8 cellular contexts compared by ENCODE assay signal in the genomic region with DNA sequence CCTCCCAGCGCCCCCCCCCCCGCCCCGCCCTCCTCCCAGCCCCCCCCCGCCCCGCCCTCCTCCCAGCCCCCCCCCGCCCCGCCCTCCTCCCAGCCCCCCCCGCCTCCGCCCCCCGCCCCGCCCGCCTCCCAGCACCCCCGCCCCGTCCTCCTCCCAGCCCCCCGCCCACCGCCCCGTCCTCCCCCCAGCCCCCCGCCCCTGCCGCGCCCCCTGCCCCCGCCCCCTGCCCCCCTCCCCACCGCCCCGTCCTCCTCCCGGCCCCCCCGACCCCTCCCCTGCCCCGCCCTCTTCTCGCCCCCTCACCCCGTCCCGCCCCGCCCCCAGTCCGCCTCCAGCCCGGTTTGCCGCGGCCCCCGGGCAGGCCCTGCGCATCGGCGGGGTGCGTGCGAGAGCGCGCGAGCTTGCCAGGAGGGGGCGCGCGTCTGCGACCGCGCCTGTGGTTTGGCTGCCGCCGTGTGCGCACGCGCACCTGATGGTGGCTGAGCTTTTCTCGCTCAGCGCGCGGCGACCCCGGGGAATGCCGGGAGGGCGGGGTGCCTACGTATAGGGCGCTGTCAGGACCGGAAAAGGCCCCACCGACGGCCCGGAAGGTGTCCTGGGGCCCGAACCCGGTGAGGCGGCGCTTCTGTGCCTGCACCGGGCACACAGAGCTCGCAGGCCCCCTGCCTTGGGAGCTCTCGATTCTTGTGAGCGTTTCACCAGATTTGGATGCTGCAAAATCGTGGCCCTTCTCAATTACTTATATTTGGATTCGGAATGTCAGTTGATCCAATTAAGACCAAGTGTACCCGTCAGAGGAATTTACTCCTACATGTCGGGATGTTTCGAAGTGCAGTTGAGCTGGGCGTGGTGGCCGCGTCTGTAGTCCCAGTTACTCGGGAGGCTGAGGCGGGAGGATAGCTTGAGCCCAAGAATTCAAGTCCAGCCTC. TPM values are rescaled to one million over a fixed set of nuclear protein-coding genes. Genes with fewer than 3 reads are reported as not detected.
DNase-seq lines count a peak whose midpoint lies in the region; ATAC-seq, FAIRE-seq and TF ChIP-seq lines count a peak whose summit lies in the region.

No MANE protein-coding gene starts in this region.

- peaks cover 8% of the 10 kb centered on the region for H3K36me3 Mint-ChIP-seq in activated naive CD8-positive, alpha-beta T cell treated with anti-CD3 and anti-CD28 coated beads, Interleukin-2, amount 50 U/mL, for 24 hours (ENCODE audit: low read depth)

- peaks cover 4% of the 10 kb centered on the region for H3K9me3 Mint-ChIP-seq in activated naive CD8-positive, alpha-beta T cell treated with anti-CD3 and anti-CD28 coated beads, Interleukin-2, amount 50 U/mL, for 24 hours

- peak overlapping the region; percentile 99 for H2AFZ ChIP-seq in SU-DHL-6 (ENCODE audit: low read depth, low read length, severe bottlenecking)

- FAIRE-seq in GM12892 (lab: Jason Lieb, UNC), result peak; percentile 99

- TF ChIP-seq EP300 in transverse colon (IDR thresholded peaks at IDR 0.05; ENCODE audit: low read depth), result peak; percentile 34

- intact Hi-C loops in heart left ventricle (cut with DNase I) (loop anchor here in 3 of 10 donors (1.0 to 5.0 kb wide), 2 partner anchors 35 kb away; no protein-coding TSS in a partner anchor), transverse colon (cut with DNase I; ENCODE audit: low total_unique reads) (no loop called here)

- H3K4me1 Mint-ChIP-seq in activated naive CD8-positive, alpha-beta T cell treated with anti-CD3 and anti-CD28 coated beads, Interleukin-2, amount 50 U/mL, for 24 hours, result peaks cover 28% of the 10 kb centered on the region

- H3K36me3 ChIP-seq in SU-DHL-6 (ENCODE audit: low read length) (no peaks in the 10 kb centered on the region), heart left ventricle (peaks cover 0 to 2% (median 0%) of the 10 kb centered on the region in 9 donors), transverse colon (no peaks in the 10 kb centered on the region)

- peak overlapping the region; percentile 85 for H3K4me3 Mint-ChIP-seq in activated naive CD8-positive, alpha-beta T cell treated with anti-CD3 and anti-CD28 coated beads, Interleukin-2, amount 50 U/mL, for 24 hours

- WGBS in heart left ventricle, 4 donors, result 5 to 30% (median 8%) methylated on average over 15 to 62 of the region's 86 CpGs
- 2% methylated on average over 25 of the region's 86 CpGs; no CpG with 5 or more reads in 1 of the 2 donors for WGBS in transverse colon (ENCODE audit: low coverage in 1 of 2), 2 donors

- TF ChIP-seq CTCF in SU-DHL-6 (IDR thresholded peaks at IDR 0.05; ENCODE audit: insufficient read depth, low read length, poor library complexity, severe bottlenecking) (peak; percentile 21), heart left ventricle (IDR thresholded peaks at IDR 0.05) (peak; percentile 63 to 91 (median 80)), transverse colon (IDR thresholded peaks at IDR 0.05) (peak; percentile 41 to 82 (median 66))

- H4K20me1 ChIP-seq in SU-DHL-6 (ENCODE audit: low read depth, low read length), result no peaks in the 10 kb centered on the region

- no peaks in the 10 kb centered on the region for H3K9me2 ChIP-seq in SU-DHL-6 (replicated peaks; ENCODE audit: insufficient read depth, low read length)

- in situ Hi-C loops in transverse colon (cut with MboI; ENCODE audit: low pct_ligation_motif_present in 1 of 4, low pct_unique_long_range_greater_than_20kb in 1 of 4, low sequenced_read_pairs in 3 of 4), result no loop called here

- H3K4me3 ChIP-seq in SU-DHL-6 (ENCODE audit: insufficient read depth, low read length, poor library complexity, severe bottlenecking), result peak overlapping the region; percentile 73
- peak overlapping the region in 11 of 12 donors; percentile 45 to 95 (median 59) for H3K4me3 ChIP-seq in heart left ventricle
- peak overlapping the region; percentile 35 to 60 (median 42) for H3K4me3 ChIP-seq in transverse colon

- TF ChIP-seq POLR2A in GM12892 (IDR thresholded peaks at IDR 0.05; ENCODE audit: low read depth, low read length) (peak; percentile 96), heart left ventricle (IDR thresholded peaks at IDR 0.05) (peak in 1 of 2 donors; percentile 74), transverse colon (IDR thresholded peaks at IDR 0.05) (peak; percentile 62)

- peak overlapping the region; percentile 77 for H3K27ac ChIP-seq in SU-DHL-6 (ENCODE audit: low read depth, low read length)
- H3K27ac ChIP-seq in heart left ventricle, result peak overlapping the region; percentile 74 to 98 (median 91)
- H3K27ac ChIP-seq in transverse colon, result peak overlapping the region; percentile 90 to 96 (median 93)

- H3K27me3 Mint-ChIP-seq in activated naive CD8-positive, alpha-beta T cell treated with anti-CD3 and anti-CD28 coated beads, Interleukin-2, amount 50 U/mL, for 24 hours, result no peaks in the 10 kb centered on the region

- H3K27me3 ChIP-seq in SU-DHL-6 (ENCODE audit: low read length) (no peaks in the 10 kb centered on the region), heart left ventricle (no peaks in the 10 kb centered on the region), transverse colon (peaks cover 4% of the 10 kb centered on the region)

- H3K9me3 ChIP-seq in SU-DHL-6 (ENCODE audit: insufficient read depth, low read length), result no peaks in the 10 kb centered on the region
- no peaks in the 10 kb centered on the region for H3K9me3 ChIP-seq in heart left ventricle
- no peaks in the 10 kb centered on the region for H3K9me3 ChIP-seq in transverse colon

- peak overlapping the region; percentile 92 for H3K4me2 ChIP-seq in SU-DHL-6 (ENCODE audit: low read depth, low read length, poor library complexity, severe bottlenecking)

- peaks cover 0 to 36% (median 13%) of the 10 kb centered on the region in 12 donors for H3K4me1 ChIP-seq in heart left ventricle
- peaks cover 0 to 23% (median 18%) of the 10 kb centered on the region in 4 donors for H3K4me1 ChIP-seq in transverse colon

- H3K79me2 ChIP-seq in SU-DHL-6 (ENCODE audit: insufficient read depth, low read length), result peaks cover 14% of the 10 kb centered on the region

- H3K27ac Mint-ChIP-seq in activated naive CD8-positive, alpha-beta T cell treated with anti-CD3 and anti-CD28 coated beads, Interleukin-2, amount 50 U/mL, for 24 hours, result peak overlapping the region; percentile 92

- ATAC-seq in HG02840 (IDR thresholded peaks at IDR 0.05; ENCODE audit: low FRiP score, unreplicated experiment) (peak; percentile 85), heart left ventricle (peak; percentile 92 to 95 (median 94))
- peak; percentile 96 for ATAC-seq in activated naive CD8-positive, alpha-beta T cell treated with anti-CD3 and anti-CD28 coated beads, Interleukin-2, amount 50 U/mL, for 24 hours

- peak overlapping the region; percentile 66 for H3K9ac ChIP-seq in SU-DHL-6 (ENCODE audit: low read length)

- no peaks in the 10 kb centered on the region for H3F3A ChIP-seq in SU-DHL-6 (ENCODE audit: insufficient read depth)

- DNase-seq in GM12892 (ENCODE audit: insufficient read length) (peak; percentile 98), NCI-H1417 treated with DMSO at 0.1 percent for 48 hours (lab: John Stamatoyannopoulos, UW) (peak; percentile 70), heart left ventricle (peak; percentile 96 to 99 (median 97)), pons (ENCODE audit: low spot score) (peak; percentile 89), transverse colon (peak; percentile 97)
- DNase-seq in activated naive CD8-positive, alpha-beta T cell treated with anti-CD3 and anti-CD28 coated beads, Interleukin-2, amount 50 U/mL, for 24 hours, result peak; percentile 98

RNA-seq across cellular contexts. Expression of gene TTLL12, which starts 0.5 kb away (rescaled TPM):
- polyA plus RNA-seq in GM12892 (2012; ENCODE audit: missing spikeins), result 18.4 TPM
- total RNA-seq in heart left ventricle (10 to 100 TPM in 7 of 9 donors, 1 to 10 TPM in 2; 8.6 to 21.5 (median 11.9) TPM), transverse colon (100 to 1,000 TPM in 3 of 4 donors, 10 to 100 TPM in 1; 88.1 to 171 (median 161) TPM)
- polyA plus RNA-seq in heart left ventricle, result 10 to 100 TPM in 1 of 2 donors, 1 to 10 TPM in 1; 8.0 to 29.0 TPM

RNA-seq across cellular contexts. Expression of gene TSPO, which starts 36.1 kb away (rescaled TPM):
- polyA plus RNA-seq in GM12892 (2012; ENCODE audit: missing spikeins), result 10.8 TPM
- total RNA-seq in heart left ventricle, result 100 to 1,000 TPM in 7 of 9 donors, 10 to 100 TPM in 2; 69.0 to 335 (median 112) TPM
- polyA plus RNA-seq in heart left ventricle, result 100 to 1,000 TPM; 218 TPM
- 100 to 1,000 TPM; 307 to 452 (median 365) TPM for total RNA-seq in transverse colon

RNA-seq across cellular contexts. Expression of gene MCAT, which starts 44.2 kb away (rescaled TPM):
- 7.1 TPM for polyA plus RNA-seq in GM12892 (2012; ENCODE audit: missing spikeins)
- total RNA-seq in heart left ventricle (10 to 100 TPM; 13.4 to 31.1 (median 15.7) TPM), transverse colon (10 to 100 TPM; 20.9 to 24.3 (median 22.5) TPM)
- polyA plus RNA-seq in heart left ventricle, result 10 to 100 TPM; 13.4 to 32.6 TPM

Comparison
In these comparisons a context has a peak if more than half of its experiments do, and no peak if none do; other contexts are left out.
1. Peak in every context shown above with its lines: DNase-seq, ATAC-seq, H3K4me3 ChIP-seq and H3K27ac ChIP-seq.
2. CTCF ChIP-seq: peak in every context shown above with its lines; median percentile 80 in heart left ventricle; 66 in transverse colon; 21 in SU-DHL-6.